ENCODE assay signal across 12 cellular contexts in genomic region chr22:49091917-49092545, GRCh38.
"Had no signal": no experiment of that assay in that cellular context is flagged by ENCODE, and none has a peak within 500 bp of the region (broad histone marks: within the 10 kb centered on the region; RNA-seq: fewer than 3 reads in every experiment).

No MANE protein-coding gene starts in this region.

- H3K4me3 ChIP-seq: gastroesophageal sphincter, pancreas, thoracic aorta had no signal

- H3K27ac ChIP-seq: brain microvascular endothelial cell, gastroesophageal sphincter, pancreas, thoracic aorta had no signal

- H3K27me3 ChIP-seq: brain microvascular endothelial cell, pancreas had no signal

- H3K9me3 ChIP-seq: gastroesophageal sphincter, pancreas, thoracic aorta had no signal

- H3K36me3 ChIP-seq: brain microvascular endothelial cell, gastroesophageal sphincter, pancreas, thoracic aorta had no signal

- H3K4me1 ChIP-seq: gastroesophageal sphincter, pancreas had no signal

- DNase-seq: activated effector memory CD4-positive, alpha-beta T cell treated with anti-CD3 and anti-CD28 coated beads, Interleukin-2, amount 50 U/mL, for 16 hours; activated T-cell treated with anti-CD3 and anti-CD28 coated beads, Interleukin-2, amount 50 U/mL, for 24 hours; amygdala; brain microvascular endothelial cell; cerebellar nuclear complex; dermis blood vessel endothelial cell; left ventricle myocardium superior; stimulated activated CD4-positive, alpha-beta T cell treated with anti-CD3 and anti-CD28 coated beads, Interleukin-4, amount 100 ng/mL, for 4 hours; stimulated activated naive CD8-positive, alpha-beta T cell treated with anti-CD3 and anti-CD28 coated beads, Interleukin-15, amount 100 ng/mL, for 72 hours had no signal

- ATAC-seq: gastroesophageal sphincter; left ventricle myocardium superior; pancreas; stimulated activated naive CD8-positive, alpha-beta T cell treated with anti-CD3 and anti-CD28 coated beads, Interleukin-15, amount 100 ng/mL, for 72 hours had no signal
